In the genomic region with DNA sequence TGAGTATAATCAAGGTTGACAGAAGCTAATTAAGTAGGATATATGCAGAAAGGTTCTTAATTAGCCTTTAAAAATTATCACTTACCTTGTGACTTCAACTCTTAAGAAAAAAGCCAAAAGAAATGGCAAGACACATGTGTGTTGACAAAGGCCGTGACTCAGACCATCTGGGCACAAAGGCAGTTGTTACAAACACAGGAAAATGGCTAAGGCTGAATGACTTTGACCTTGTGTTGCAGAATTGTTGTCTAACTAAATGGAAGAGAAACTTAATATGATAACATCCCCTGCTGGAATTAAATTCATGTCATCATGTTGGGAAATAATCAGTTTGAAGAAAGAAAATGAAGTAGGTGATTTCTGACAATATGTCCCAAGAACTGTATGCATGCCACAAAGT, we compare ENCODE assay signal across 21 cellular contexts.
A peak's percentile ranks its signal among the peaks of the same experiment; 100 is the strongest.
DNase-seq lines count a peak whose midpoint lies in the region; ATAC-seq, FAIRE-seq and TF ChIP-seq lines count a peak whose summit lies in the region.
"Had no signal": no experiment of that assay in that cellular context is flagged by ENCODE, and none has a peak within 500 bp of the region (broad histone marks: within the 10 kb centered on the region; RNA-seq: fewer than 3 reads in every experiment).

No MANE protein-coding gene starts in this region.

- H3K4me1 ChIP-seq in endothelial cell of umbilical vein (ENCODE audit: control insufficient read depth, extremely low read depth, insufficient read depth, low read length): peaks cover 9% of the 10 kb centered on the region
- H3K4me1 ChIP-seq in smooth muscle cell (ENCODE audit: low read depth): no peaks in the 10 kb centered on the region
- H3K4me1 ChIP-seq: ascending aorta, uterus had no signal

- no peaks in the 10 kb centered on the region for H3K79me2 ChIP-seq in endothelial cell of umbilical vein (ENCODE audit: control insufficient read depth, insufficient read depth, low read length)
- no peaks in the 10 kb centered on the region for H3K79me2 ChIP-seq in smooth muscle cell (ENCODE audit: low read depth)

- dilution Hi-C loops in endothelial cell of umbilical vein (cut with MboI; ENCODE audit: extremely low pct_ligation_motif_present, low sequenced_read_pairs): no loop called here

- H3K36me3 ChIP-seq in endothelial cell of umbilical vein (ENCODE audit: control insufficient read depth in 2 of 2, extremely low read depth in 1 of 2, insufficient read depth in 2 of 2, low read length in 2 of 2): no peaks in the 10 kb centered on the region
- no peaks in the 10 kb centered on the region for H3K36me3 ChIP-seq in smooth muscle cell (ENCODE audit: low read depth)
- H3K36me3 ChIP-seq: ascending aorta, uterus had no signal

- TF ChIP-seq POLR2A in endothelial cell of umbilical vein (IDR thresholded peaks at IDR 0.05; ENCODE audit: low read depth, low read length): no peak

- H3K9me1 ChIP-seq in endothelial cell of umbilical vein (replicated peaks; ENCODE audit: control insufficient read depth, extremely low read depth, insufficient read depth, low read length): no peaks in the 10 kb centered on the region

- H4K20me1 ChIP-seq in endothelial cell of umbilical vein (replicated peaks; ENCODE audit: control insufficient read depth, extremely low read depth, insufficient read depth, low read length) (no peaks in the 10 kb centered on the region), smooth muscle cell (ENCODE audit: low read depth) (no peaks in the 10 kb centered on the region)

- H3K4me2 ChIP-seq in endothelial cell of umbilical vein (ENCODE audit: insufficient read depth, low read length): no peak overlapping the region
- H3K4me2 ChIP-seq in smooth muscle cell: no peak overlapping the region

- H3K4me3 ChIP-seq in endothelial cell of umbilical vein (replicated peaks in 1 of 3; ENCODE audit: insufficient read depth in 1 of 3, low read depth in 1 of 3, low read length in 3 of 3) (no peak overlapping the region), smooth muscle cell (no peak overlapping the region)
- H3K4me3 ChIP-seq: ascending aorta, SK-N-MC, uterus had no signal

- H3F3A ChIP-seq in smooth muscle cell (ENCODE audit: low read depth): no peaks in the 10 kb centered on the region

- FAIRE-seq in endothelial cell of umbilical vein (lab: Jason Lieb, UNC): peak; percentile 74
- FAIRE-seq: D721Med, islet of Langerhans, small intestine had no signal

- CTCF ChIA-PET in endothelial cell of umbilical vein (lab: Charles Lee): no interaction called here

- H3K9me3 ChIP-seq in endothelial cell of umbilical vein (replicated peaks; ENCODE audit: control insufficient read depth, insufficient read depth, low read length) (no peaks in the 10 kb centered on the region), smooth muscle cell (replicated peaks; ENCODE audit: low read depth) (no peaks in the 10 kb centered on the region)
- H3K9me3 ChIP-seq: ascending aorta, uterus had no signal

- 72% methylated on average over 1 of the region's 1 CpG for WGBS in smooth muscle cell (ENCODE audit: low lambda C conversion rate)

- no peak overlapping the region for H2AFZ ChIP-seq in endothelial cell of umbilical vein (ENCODE audit: low read depth, low read length)
- no peak overlapping the region for H2AFZ ChIP-seq in smooth muscle cell (ENCODE audit: low read depth)

- TF ChIP-seq CTCF in endothelial cell of umbilical vein (IDR thresholded peaks at IDR 0.05; ENCODE audit: extremely low read depth in 1 of 2, insufficient read depth in 1 of 2, low read depth in 1 of 2, low read length in 2 of 2): no peak
- no peak for TF ChIP-seq CTCF in smooth muscle cell (IDR thresholded peaks at IDR 0.05; ENCODE audit: borderline replicate concordance, insufficient read depth, poor library complexity, severe bottlenecking)
- no peak for TF ChIP-seq CTCF in GM13977 (IDR thresholded peaks at IDR 0.05; ENCODE audit: extremely low read depth, insufficient read depth, missing control alignments)

- H3K27ac ChIP-seq in endothelial cell of umbilical vein (ENCODE audit: insufficient read depth, low read depth, low read length) (no peak overlapping the region), smooth muscle cell (ENCODE audit: low read depth) (peak overlapping the region; percentile 38)
- H3K27ac ChIP-seq: ascending aorta, SK-N-MC, uterus had no signal

- in situ Hi-C loops in GM13977 (cut with MboI; ENCODE audit: low pct_unique_long_range_greater_than_20kb, low sequenced_read_pairs, unreplicated experiment): no loop called here

- intact Hi-C loops in endothelial cell of umbilical vein (cut with micrococcal nuclease): no loop called here

- H3K27me3 ChIP-seq in endothelial cell of umbilical vein (ENCODE audit: control insufficient read depth in 2 of 2, insufficient read depth in 2 of 2, low read length in 2 of 2) (peaks cover 0 to 5% of the 10 kb centered on the region in 2 experiments), smooth muscle cell (ENCODE audit: low read depth) (no peaks in the 10 kb centered on the region)
- H3K27me3 ChIP-seq: ascending aorta, uterus had no signal

- no TSS peak for BruUV-seq in endothelial cell of umbilical vein (replicated peaks; lab: Mats Ljungman, UMichigan)

- DNase-seq in NCI-H748 (lab: John Stamatoyannopoulos, UW; ENCODE audit: unreplicated experiment) (peak; percentile 11), NCI-H748 treated with DMSO at 0.1 percent for 48 hours (lab: John Stamatoyannopoulos, UW) (no peak), NCI-H2171 (lab: John Stamatoyannopoulos, UW) (peak; percentile 57), endothelial cell of umbilical vein (ENCODE audit: low read depth, low spot score) (peak; percentile 68), smooth muscle cell (lab: John Stamatoyannopoulos, UW; ENCODE audit: unreplicated experiment) (no peak), GM13977 (ENCODE audit: low spot score) (no peak), putamen (ENCODE audit: low spot score) (no peak)
- DNase-seq: activated CD8-positive, alpha-beta memory T cell treated with anti-CD3 and anti-CD28 coated beads for 24 hours; activated gamma-delta T cell; effector memory CD4-positive, alpha-beta T cell; H7; Karpas-422; midbrain; occipital lobe; small intestine; uterus had no signal

- POLR2A ChIA-PET in endothelial cell of umbilical vein (lab: Charles Lee): no interaction called here

- ATAC-seq in HG03159 (IDR thresholded peaks at IDR 0.05; ENCODE audit: unreplicated experiment): no peak

- H3K9ac ChIP-seq in endothelial cell of umbilical vein (replicated peaks; ENCODE audit: extremely low read depth, insufficient read depth, low read length) (no peak overlapping the region), smooth muscle cell (ENCODE audit: low read depth) (no peak overlapping the region)

TF ChIP-seq in endothelial cell of umbilical vein, 7 proteins besides CTCF, POLR2A, EP300 and RAD21:
- TF ChIP-seq, protein P1, sequence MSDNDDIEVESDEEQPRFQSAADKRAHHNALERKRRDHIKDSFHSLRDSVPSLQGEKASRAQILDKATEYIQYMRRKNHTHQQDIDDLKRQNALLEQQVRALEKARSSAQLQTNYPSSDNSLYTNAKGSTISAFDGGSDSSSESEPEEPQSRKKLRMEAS (IDR thresholded peaks at IDR 0.05; ENCODE audit: insufficient read depth, insufficient read length): no peak
- peak; percentile 66 for TF ChIP-seq JUN (IDR thresholded peaks at IDR 0.05; ENCODE audit: borderline replicate concordance, insufficient read depth, insufficient read length, low read depth)
- TF ChIP-seq FOS (IDR thresholded peaks at IDR 0.05; ENCODE audit: borderline replicate concordance, insufficient read depth, low read length): peak; percentile 14

Comparison
In these comparisons a context has a peak if more than half of its experiments do, and no peak if none do; other contexts are left out.
1. DNase-seq: peak in NCI-H748 (single experiment), NCI-H2171 (single experiment) and endothelial cell of umbilical vein (single experiment); none in NCI-H748 treated with DMSO at 0.1 percent for 48 hours (single experiment), smooth muscle cell (single experiment), GM13977 (single experiment) and putamen (single experiment).